ENCODE assay signal across 9 cellular contexts in the genomic region with DNA sequence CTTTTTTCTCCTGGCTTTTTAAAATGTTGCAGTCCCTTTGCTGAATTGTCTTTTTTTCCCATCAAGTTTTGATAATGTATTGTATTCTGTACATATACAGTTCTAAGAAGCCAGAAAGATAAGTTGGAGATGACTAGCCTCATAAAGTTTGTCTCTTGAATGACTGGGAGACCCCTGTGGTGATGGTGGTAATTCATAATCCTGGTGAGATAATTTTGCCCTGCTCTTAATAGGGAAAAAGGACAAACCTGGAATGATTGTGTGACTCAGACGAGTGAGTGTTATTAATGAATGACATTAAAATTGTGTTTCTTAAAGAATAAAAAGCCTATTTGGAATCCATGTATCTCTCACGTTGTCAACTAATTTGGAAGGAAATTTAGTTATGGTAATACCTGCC. TPM values are rescaled to one million over a fixed set of nuclear protein-coding genes. Genes with fewer than 3 reads are reported as not detected.
DNase-seq lines count a peak whose midpoint lies in the region; ATAC-seq and TF ChIP-seq lines count a peak whose summit lies in the region.
"Had no signal": no experiment of that assay in that cellular context is flagged by ENCODE, and none has a peak within 500 bp of the region (broad histone marks: within the 10 kb centered on the region; RNA-seq: fewer than 3 reads in every experiment).

No MANE protein-coding gene starts in this region.

- DNase-seq in HEK293T (ENCODE audit: extremely low spot score) (no peak), ascending aorta (ENCODE audit: low spot score in 2 of 2) (no peak), lower lobe of right lung (no peak), HPDE6-E6E7 (ENCODE audit: extremely low spot score) (no peak)
- DNase-seq in effector CD4-positive, alpha-beta T cell = no peak
- DNase-seq: NCI-H510A treated with DMSO at 0.1 percent for 48 hours had no signal

- H3K4me1 ChIP-seq in ACC112 (ENCODE audit: control insufficient read depth, insufficient read depth, low read length, unreplicated experiment) = peaks cover 19% of the 10 kb centered on the region
- peaks cover 0 to 9% of the 10 kb centered on the region in 2 donors for H3K4me1 ChIP-seq in ascending aorta
- H3K4me1 ChIP-seq in lower lobe of right lung = peaks cover 12% of the 10 kb centered on the region

- no peak overlapping the region for H2AFZ ChIP-seq in ACC112 (ENCODE audit: low read length, unreplicated experiment)

- intact Hi-C loops in ascending aorta (cut with DNase I) (loop anchor here (10.0 kb wide), 2 partner anchors 512 to 638 kb away; a partner anchor contains a TSS), lower lobe of right lung (cut with DNase I) (no loop called here)

- POLR2A ChIA-PET in HEK293T (lab: Yijun Ruan, JAX) = interaction anchor here (1.3 kb wide), 1 partner anchor 12 kb away, joined by 4 read pairs; no protein-coding TSS in a partner anchor

- peaks cover 38% of the 10 kb centered on the region for H3K79me2 ChIP-seq in ACC112 (ENCODE audit: control insufficient read depth, insufficient read depth, low read length, unreplicated experiment)

- no peak for TF ChIP-seq CTCF in ascending aorta (IDR thresholded peaks at IDR 0.05)
- no peak for TF ChIP-seq CTCF in lower lobe of right lung (IDR thresholded peaks at IDR 0.05)

- CTCF ChIA-PET in HEK293T (lab: Yijun Ruan, JAX) = no interaction called here

- H3K36me3 ChIP-seq in ACC112 (ENCODE audit: insufficient read depth, low read length) (0 out of 2 replicates have a peak, but pooled peaks cover 2% of the 10 kb centered on the region), ascending aorta (no peaks in the 10 kb centered on the region), lower lobe of right lung (peaks cover 6% of the 10 kb centered on the region)

- H3K4me3 ChIP-seq in ACC112 (ENCODE audit: low read depth, low read length) (peak overlapping the region; percentile 90), ascending aorta (peak overlapping the region; percentile 84 to 89), lower lobe of right lung (peak overlapping the region; percentile 70)

- H3K9me3 ChIP-seq in ascending aorta = no peaks in the 10 kb centered on the region
- no peaks in the 10 kb centered on the region for H3K9me3 ChIP-seq in lower lobe of right lung

- ATAC-seq in lower lobe of right lung = no peak
- ATAC-seq in GM21381 (IDR thresholded peaks at IDR 0.05; ENCODE audit: unreplicated experiment) = no peak
- ATAC-seq in HG03571 (IDR thresholded peaks at IDR 0.05; ENCODE audit: unreplicated experiment) = no peak

- H3K27ac ChIP-seq in ACC112 (ENCODE audit: low read depth, low read length) (peak overlapping the region; percentile 69), ascending aorta (peak overlapping the region in 1 of 2 donors; percentile 86), lower lobe of right lung (no peak overlapping the region)

- H3K27me3 ChIP-seq in ACC112 (ENCODE audit: insufficient read depth, low read length) (no peaks in the 10 kb centered on the region), ascending aorta (no peaks in the 10 kb centered on the region), lower lobe of right lung (ENCODE audit: low read depth) (no peaks in the 10 kb centered on the region)

TF ChIP-seq in HEK293T, 16 proteins besides CTCF, POLR2A, EP300 and RAD21:
- TF ChIP-seq, protein P1, sequence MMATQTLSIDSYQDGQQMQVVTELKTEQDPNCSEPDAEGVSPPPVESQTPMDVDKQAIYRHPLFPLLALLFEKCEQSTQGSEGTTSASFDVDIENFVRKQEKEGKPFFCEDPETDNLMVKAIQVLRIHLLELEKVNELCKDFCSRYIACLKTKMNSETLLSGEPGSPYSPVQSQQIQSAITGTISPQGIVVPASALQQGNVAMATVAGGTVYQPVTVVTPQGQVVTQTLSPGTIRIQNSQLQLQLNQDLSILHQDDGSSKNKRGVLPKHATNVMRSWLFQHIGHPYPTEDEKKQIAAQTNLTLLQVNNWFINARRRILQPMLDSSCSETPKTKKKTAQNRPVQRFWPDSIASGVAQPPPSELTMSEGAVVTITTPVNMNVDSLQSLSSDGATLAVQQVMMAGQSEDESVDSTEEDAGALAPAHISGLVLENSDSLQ (IDR thresholded peaks at IDR 0.05) = 0 out of 2 replicates have a peak, but pooled peaks have one; percentile 11
- no peak for TF ChIP-seq ELF4 (IDR thresholded peaks at IDR 0.05)

RNA-seq across cellular contexts. Expression of a gene that starts 1.2 kb away (rescaled TPM):
- total RNA-seq in ascending aorta (28.9 TPM), lower lobe of right lung (29.5 TPM)

RNA-seq across cellular contexts. Expression of a gene that starts 58.7 kb away (rescaled TPM):
- total RNA-seq in ascending aorta (16.1 TPM), lower lobe of right lung (21.0 TPM)
